ENCODE assay signal across 13 cellular contexts in the genomic region with DNA sequence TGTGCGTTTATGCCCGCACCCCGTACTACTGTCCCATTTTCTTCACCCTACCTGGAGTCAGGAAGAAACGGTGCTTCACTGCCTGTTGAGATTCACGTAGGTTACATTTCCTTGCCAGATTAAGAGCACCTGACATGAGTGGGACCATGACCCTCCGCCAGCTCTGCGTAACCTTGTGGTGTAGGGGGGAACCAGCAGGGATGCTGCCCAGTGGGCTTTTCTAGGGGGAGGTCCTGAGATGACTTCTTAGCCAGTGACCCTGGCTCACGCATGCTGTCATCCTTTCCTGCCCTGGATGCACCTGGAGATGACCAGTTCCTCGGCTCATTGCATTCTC. TPM values are rescaled to one million over a fixed set of nuclear protein-coding genes. Genes with fewer than 3 reads are reported as not detected.
A peak's percentile ranks its signal among the peaks of the same experiment; 100 is the strongest.
DNase-seq lines count a peak whose midpoint lies in the region; ATAC-seq, FAIRE-seq and TF ChIP-seq lines count a peak whose summit lies in the region.
"Had no signal": no experiment of that assay in that cellular context is flagged by ENCODE, and none has a peak within 500 bp of the region (broad histone marks: within the 10 kb centered on the region; RNA-seq: fewer than 3 reads in every experiment).

No MANE protein-coding gene starts in this region.

- no peak for FAIRE-seq in K562 (lab: Jason Lieb, UNC)

- H2AFZ ChIP-seq in HCT116 (ENCODE audit: low read depth, low read length, poor library complexity, severe bottlenecking) (no peak overlapping the region), K562 (ENCODE audit: low read depth, low read length) (no peak overlapping the region)

- TF ChIP-seq RAD21 in HCT116 (IDR thresholded peaks at IDR 0.05; ENCODE audit: low read depth) = no peak
- TF ChIP-seq RAD21 in K562 (CRISPR knock-in tag; conservative IDR thresholded peaks at IDR 0.05 in 1 of 2, IDR thresholded peaks at IDR 0.05 in 1 of 2) = no peak

- H3K27ac Mint-ChIP-seq in naive thymus-derived CD4-positive, alpha-beta T cell = peak overlapping the region in 3 of 9 donors; percentile 59 to 74 (median 67)

- peak overlapping the region; percentile 66 to 93 (median 90) for H3K4me3 Mint-ChIP-seq in naive thymus-derived CD4-positive, alpha-beta T cell

- peaks cover 0 to 40% (median 0%) of the 10 kb centered on the region in 5 donors for H3K27me3 Mint-ChIP-seq in naive thymus-derived CD4-positive, alpha-beta T cell

- H3K27ac ChIP-seq in BLaER1 treated with 17β-estradiol and CSF1 and Interleukin-3, amounts not matched to agents 10 nM and 100 nM = no peak overlapping the region
- no peak overlapping the region for H3K27ac ChIP-seq in HCT116 (ENCODE audit: low read depth, low read length)
- H3K27ac ChIP-seq in K562 (ENCODE audit: extremely low read depth, low read depth, low read length) = no peak overlapping the region
- H3K27ac ChIP-seq in naive thymus-derived CD4-positive, alpha-beta T cell (ENCODE audit: low read depth, low read length) = no peak overlapping the region
- H3K27ac ChIP-seq: ascending aorta, uterus had no signal

- RAD21 ChIA-PET in HCT116 (lab: Charles Lee; ENCODE audit: low non-redundant PET in 1 of 2, low total read pairs in 2 of 2, uncharacterized antibody in 2 of 2, unreplicated experiment in 2 of 2) = no interaction called here

- H3K9me2 ChIP-seq in HCT116 (ENCODE audit: insufficient read depth) = no peaks in the 10 kb centered on the region

- DNase-seq in HCT116 (ENCODE audit: low read depth, low spot score) (no peak), K562 (ENCODE audit: extremely low read depth in 1 of 4, low spot score in 3 of 4) (no peak), ureter (ENCODE audit: low spot score) (no peak)
- no peak for DNase-seq in naive thymus-derived CD4-positive, alpha-beta T cell
- DNase-seq: activated CD4-positive, CD25-positive, alpha-beta regulatory T cell; NCI-H1436; stimulated activated CD4-positive, alpha-beta T cell treated with anti-CD3 and anti-CD28 coated beads, Interleukin-4, amount 100 ng/mL, for 24 hours; uterus had no signal

- TF ChIP-seq POLR2A in HCT116 (IDR thresholded peaks at IDR 0.05; ENCODE audit: borderline replicate concordance, extremely low read depth, insufficient read depth, insufficient read length) (no peak), K562 (conservative IDR thresholded peaks at IDR 0.05) (no peak)

- peaks cover 0 to 2% (median 0%) of the 10 kb centered on the region in 11 donors for H3K9me3 Mint-ChIP-seq in naive thymus-derived CD4-positive, alpha-beta T cell

- H3K79me2 ChIP-seq in HCT116 (ENCODE audit: insufficient read depth, low read length) = peaks cover 15% of the 10 kb centered on the region
- H3K79me2 ChIP-seq in K562 (ENCODE audit: control insufficient read depth, insufficient read depth, low read length) = peaks cover 47% of the 10 kb centered on the region

- H3K36me3 Mint-ChIP-seq in naive thymus-derived CD4-positive, alpha-beta T cell = no peaks in the 10 kb centered on the region

- POLR2A ChIA-PET in HCT116 (lab: Charles Lee) = no interaction called here
- POLR2A ChIA-PET in K562 (lab: Yijun Ruan, JAX) = interaction anchor here (0.6 to 2.2 kb wide), 7 partner anchors 15 to 99 kb away, joined by 3 to 14 read pairs (median 5); a partner anchor contains a TSS
- POLR2A ChIA-PET in naive thymus-derived CD4-positive, alpha-beta T cell (lab: Charles Lee) = interaction anchor here (0.7 to 1.2 kb wide), 3 partner anchors 9 to 15 kb away, joined by 3 read pairs; no protein-coding TSS in a partner anchor

- H3K9me3 ChIP-seq in BLaER1 treated with 17β-estradiol and CSF1 and Interleukin-3, amounts not matched to agents 10 nM and 100 nM (replicated peaks in 1 of 11) = no peaks in the 10 kb centered on the region
- no peaks in the 10 kb centered on the region for H3K9me3 ChIP-seq in HCT116 (ENCODE audit: control insufficient read depth in 1 of 2, insufficient read depth in 1 of 2, low read depth in 1 of 2, low read length in 2 of 2)
- H3K9me3 ChIP-seq in K562 (replicated peaks; ENCODE audit: control insufficient read depth, insufficient read depth, low read depth, low read length) = no peaks in the 10 kb centered on the region
- H3K9me3 ChIP-seq in naive thymus-derived CD4-positive, alpha-beta T cell (ENCODE audit: control insufficient read depth in 2 of 3, low read length in 3 of 3) = no peaks in the 10 kb centered on the region
- H3K9me3 ChIP-seq: ascending aorta, uterus had no signal

- peaks cover 37 to 47% (median 42%) of the 10 kb centered on the region in 11 experiments for H3K27me3 ChIP-seq in BLaER1 treated with 17β-estradiol and CSF1 and Interleukin-3, amounts not matched to agents 10 nM and 100 nM
- H3K27me3 ChIP-seq in HCT116 (ENCODE audit: insufficient read depth, low read length) (no peaks in the 10 kb centered on the region), K562 (ENCODE audit: control insufficient read depth in 2 of 2, insufficient read depth in 2 of 2, low read length in 2 of 2) (peaks cover 0 to 8% of the 10 kb centered on the region in 2 experiments; a peak in 2 of 5 replicates)
- no peaks in the 10 kb centered on the region for H3K27me3 ChIP-seq in naive thymus-derived CD4-positive, alpha-beta T cell (ENCODE audit: control insufficient read depth in 2 of 2, insufficient read depth in 2 of 2, low read length in 2 of 2)
- H3K27me3 ChIP-seq: ascending aorta, uterus had no signal

- in situ Hi-C loops in K562 (cut with MboI) = no loop called here

- H3K4me1 ChIP-seq in BLaER1 treated with 17β-estradiol and CSF1 and Interleukin-3, amounts not matched to agents 10 nM and 100 nM = peaks cover 15 to 56% (median 39%) of the 10 kb centered on the region in 10 experiments
- H3K4me1 ChIP-seq in HCT116 (ENCODE audit: control insufficient read depth in 1 of 2, insufficient read depth in 2 of 2, low read length in 2 of 2) (peaks cover 20 to 39% of the 10 kb centered on the region in 2 experiments; a peak in 3 of 4 replicates), K562 (replicated peaks in 1 of 2; ENCODE audit: control insufficient read depth in 2 of 2, insufficient read depth in 2 of 2, low read length in 2 of 2) (peaks cover 42 to 74% of the 10 kb centered on the region in 2 experiments)
- H3K4me1 ChIP-seq in naive thymus-derived CD4-positive, alpha-beta T cell (ENCODE audit: control insufficient read depth in 2 of 2, insufficient read depth in 2 of 2, low read length in 2 of 2) = peaks cover 17 to 26% of the 10 kb centered on the region in 2 donors

- no peak for TF ChIP-seq EP300 in K562 (IDR thresholded peaks at IDR 0.05; ENCODE audit: low read length)

- no peak overlapping the region for H3K9ac ChIP-seq in BLaER1 treated with 17β-estradiol and CSF1 and Interleukin-3, amounts not matched to agents 10 nM and 100 nM
- peak overlapping the region; percentile 77 for H3K9ac ChIP-seq in HCT116 (ENCODE audit: low read length)
- peak overlapping the region in 1 of 2 experiments; percentile 94; a peak in 2 of 4 replicates for H3K9ac ChIP-seq in K562 (ENCODE audit: insufficient read depth in 1 of 2, low read depth in 2 of 2, low read length in 2 of 2)

- peaks cover 19% of the 10 kb centered on the region for H3K9me1 ChIP-seq in K562 (ENCODE audit: control insufficient read depth, insufficient read depth, low read length)

- ATAC-seq in HCT116 (no peak), K562 (no peak), GM21390 (IDR thresholded peaks at IDR 0.05; ENCODE audit: unreplicated experiment) (no peak), GM19463 (IDR thresholded peaks at IDR 0.05; ENCODE audit: unreplicated experiment) (no peak), GM21528 (IDR thresholded peaks at IDR 0.05; ENCODE audit: low FRiP score, unreplicated experiment) (no peak)
- ATAC-seq in naive thymus-derived CD4-positive, alpha-beta T cell = no peak

- BruUV-seq in HCT116 (replicated peaks; lab: Mats Ljungman, UMichigan) (no TSS peak), K562 (replicated peaks; lab: Mats Ljungman, UMichigan) (no TSS peak)

- peaks cover 10 to 40% (median 25%) of the 10 kb centered on the region in 7 donors for H3K4me1 Mint-ChIP-seq in naive thymus-derived CD4-positive, alpha-beta T cell

- H4K20me1 ChIP-seq in BLaER1 treated with 17β-estradiol and CSF1 and Interleukin-3, amounts not matched to agents 10 nM and 100 nM = peaks cover 3 to 33% (median 15%) of the 10 kb centered on the region in 11 experiments; a peak in 16 of 22 replicates
- H4K20me1 ChIP-seq in HCT116 (ENCODE audit: insufficient read depth) (no peaks in the 10 kb centered on the region), K562 (replicated peaks; ENCODE audit: control insufficient read depth, insufficient read depth, low read length) (peaks cover 15% of the 10 kb centered on the region)

- TF ChIP-seq CTCF in HCT116 (IDR thresholded peaks at IDR 0.05 in 2 of 3, conservative IDR thresholded peaks at IDR 0.05 in 1 of 3; ENCODE audit: borderline replicate concordance in 1 of 3, insufficient read depth in 1 of 3, low read depth in 2 of 3, low read length in 2 of 3) = no peak
- no peak for TF ChIP-seq CTCF in K562 (IDR thresholded peaks at IDR 0.05 in 2 of 3, conservative IDR thresholded peaks at IDR 0.05 in 1 of 3; ENCODE audit: insufficient read depth in 2 of 3, low read depth in 1 of 3, low read length in 3 of 3)

- intact Hi-C loops in HCT116 (cut with micrococcal nuclease) = no loop called here
- intact Hi-C loops in K562 (cut with micrococcal nuclease) = no loop called here
- intact Hi-C loops in naive thymus-derived CD4-positive, alpha-beta T cell (cut with micrococcal nuclease) = loop anchor here (1.0 to 5.0 kb wide), 4 partner anchors 31 to 282 kb away; a partner anchor contains a TSS

- 48% methylated on average over 9 of the region's 9 CpGs for WGBS in K562 (ENCODE audit: insufficient coverage, low coverage, missing lambda C conversion rate)

- no peaks in the 10 kb centered on the region; a peak in 1 of 22 replicates for H3K36me3 ChIP-seq in BLaER1 treated with 17β-estradiol and CSF1 and Interleukin-3, amounts not matched to agents 10 nM and 100 nM
- H3K36me3 ChIP-seq in HCT116 (ENCODE audit: control insufficient read depth in 1 of 2, insufficient read depth in 2 of 2, low read length in 2 of 2) = no peaks in the 10 kb centered on the region
- peaks cover 14% of the 10 kb centered on the region; the same call in 2 of the 3 replicates for H3K36me3 ChIP-seq in K562 (ENCODE audit: control insufficient read depth, insufficient read depth, low read length)
- H3K36me3 ChIP-seq in naive thymus-derived CD4-positive, alpha-beta T cell (ENCODE audit: control insufficient read depth in 2 of 3, insufficient read depth in 3 of 3, low read length in 3 of 3) = peaks cover 0 to 10% (median 0%) of the 10 kb centered on the region in 3 experiments
- H3K36me3 ChIP-seq: ascending aorta, uterus had no signal

- peak overlapping the region; percentile 87 to 99 (median 96); a peak in 20 of 22 replicates for H3K4me2 ChIP-seq in BLaER1 treated with 17β-estradiol and CSF1 and Interleukin-3, amounts not matched to agents 10 nM and 100 nM
- H3K4me2 ChIP-seq in HCT116 (ENCODE audit: low read length) (peak overlapping the region; percentile 98), K562 (ENCODE audit: insufficient read depth, low read length) (peak overlapping the region; percentile 85; the same call in 1 of the 2 replicates)

- H3K4me3 ChIP-seq in BLaER1 treated with 17β-estradiol and CSF1 and Interleukin-3, amounts not matched to agents 10 nM and 100 nM = peak overlapping the region in 6 of 10 experiments; percentile 72 to 82 (median 77); a peak in 6 of 20 replicates
- H3K4me3 ChIP-seq in HCT116 (replicated peaks in 1 of 2; ENCODE audit: low read depth in 1 of 2, low read length in 2 of 2) = peak overlapping the region; percentile 66 to 81
- peak overlapping the region; percentile 66; the same call in 1 of the 2 replicates for H3K4me3 ChIP-seq in K562
- H3K4me3 ChIP-seq in naive thymus-derived CD4-positive, alpha-beta T cell (ENCODE audit: low read length) = peak overlapping the region; percentile 78

- CTCF ChIA-PET in HCT116 (lab: Charles Lee) (no interaction called here), K562 (lab: Yijun Ruan, JAX; ENCODE audit: low intra/inter-chr PET ratio) (no interaction called here)
- CTCF ChIA-PET in naive thymus-derived CD4-positive, alpha-beta T cell (lab: Charles Lee) = interaction anchor here (0.6 to 1.1 kb wide), 2 partner anchors 84 to 93 kb away, joined by 3 read pairs; no protein-coding TSS in a partner anchor

RNA-seq across cellular contexts. Expression of a gene that starts 1.0 kb away (rescaled TPM):
- 42.8 TPM for total RNA-seq in HCT116 (2021; ENCODE audit: unreplicated experiment)
- 31.1 and 33.4 TPM in 2 replicates for polyA plus RNA-seq in HCT116 (2012)
- total RNA-seq in K562 (2011; cell fraction: chromatin; rRNA removed; ENCODE audit: low replicate concordance) = 114 and 328 TPM in 2 replicates
- 214 and 270 TPM in 2 replicates for total RNA-seq in K562 (2011; cell fraction: nucleolus; rRNA removed)
- 106 and 131 TPM in 2 replicates for total RNA-seq in K562 (2011; cell fraction: nucleoplasm; rRNA removed)
- 49.3 and 54.2 TPM in 2 replicates for total RNA-seq in K562 (2014; rRNA removed)
- 2.2 and 4.5 TPM in 2 replicates for total RNA-seq in K562 (2014; rRNA removed; fragmentation: Illumina TruSeq; extraction: Trizol)
- 13.3 and 15.6 TPM in 2 replicates for total RNA-seq in K562 (2015; rRNA removed; fragmentation: Illumina TruSeq; extraction: Trizol)
- total RNA-seq in K562 (2021) = 46.5 and 50.6 TPM in 2 replicates
- polyA plus RNA-seq in K562 (2011; rRNA removed) = 35.2 and 71.6 TPM in 2 replicates
- polyA plus RNA-seq in K562 (2011; cell fraction: cytosol; rRNA removed) = 134 and 673 TPM in 2 replicates
- polyA plus RNA-seq in K562 (2011; cell fraction: nucleus; rRNA removed) = 407 and 424 TPM in 2 replicates
- 30.0 and 31.2 TPM in 2 replicates for polyA plus RNA-seq in K562 (2012)
- 8.0 and 15.9 TPM in 2 replicates for polyA plus RNA-seq in K562 (2014; fragmentation: Illumina TruSeq; extraction: Trizol)
- polyA plus RNA-seq in K562 (2014; fragmentation: Nextera tagmentation; extraction: Ambion mirVana) = under 1 TPM; 0.03 to 0.17 TPM
- polyA plus RNA-seq in K562 (2014; rRNA removed) = 42.5 and 97.4 TPM in 2 replicates
- 15.1 and 15.6 TPM in 2 replicates for polyA minus RNA-seq in K562 (2011; rRNA and poly(A)+ RNA removed)
- 24.6 and 52.4 TPM in 2 replicates for polyA minus RNA-seq in K562 (2011; cell fraction: cytosol; rRNA and poly(A)+ RNA removed)
- 96.8 and 145 TPM in 2 replicates for polyA minus RNA-seq in K562 (2011; cell fraction: nucleus; rRNA and poly(A)+ RNA removed)
- 1 to 10 TPM; 2.8 to 9.2 (median 5.8) TPM for total RNA-seq in naive thymus-derived CD4-positive, alpha-beta T cell
- polyA plus RNA-seq in naive thymus-derived CD4-positive, alpha-beta T cell = 1 to 10 TPM in 1 of 2 donors, under 1 TPM in 1; 0.74 to 1.7 TPM
- total RNA-seq in ureter = 11.5 TPM

RNA-seq across cellular contexts. Expression of a gene that starts 3.3 kb away (rescaled TPM):
- total RNA-seq in HCT116 (2021; ENCODE audit: unreplicated experiment) = 17.0 TPM
- 14.7 and 15.6 TPM in 2 replicates for polyA plus RNA-seq in HCT116 (2012)
- total RNA-seq in K562 (2011; cell fraction: chromatin; rRNA removed; ENCODE audit: low replicate concordance) = 160 and 395 TPM in 2 replicates
- total RNA-seq in K562 (2011; cell fraction: nucleolus; rRNA removed) = 227 and 229 TPM in 2 replicates
- 196 and 211 TPM in 2 replicates for total RNA-seq in K562 (2011; cell fraction: nucleoplasm; rRNA removed)
- 70.1 and 95.8 TPM in 2 replicates for total RNA-seq in K562 (2014; rRNA removed)
- 36.1 and 45.9 TPM in 2 replicates for total RNA-seq in K562 (2014; rRNA removed; fragmentation: Illumina TruSeq; extraction: Trizol)
- 55.8 and 57.2 TPM in 2 replicates for total RNA-seq in K562 (2015; rRNA removed; fragmentation: Illumina TruSeq; extraction: Trizol)
- 94.1 and 97.3 TPM in 2 replicates for total RNA-seq in K562 (2021)
- polyA plus RNA-seq in K562 (2011; rRNA removed) = 94.9 and 115 TPM in 2 replicates
- 157 and 209 TPM in 2 replicates for polyA plus RNA-seq in K562 (2011; cell fraction: cytosol; rRNA removed)
- 157 and 195 TPM in 2 replicates for polyA plus RNA-seq in K562 (2011; cell fraction: nucleus; rRNA removed)
- 68.2 and 73.0 TPM in 2 replicates for polyA plus RNA-seq in K562 (2012)
- 88.3 and 89.4 TPM in 2 replicates for polyA plus RNA-seq in K562 (2014; fragmentation: Illumina TruSeq; extraction: Trizol)
- 10 to 100 TPM; 15.5 to 17.5 TPM for polyA plus RNA-seq in K562 (2014; fragmentation: Nextera tagmentation; extraction: Ambion mirVana)
- polyA plus RNA-seq in K562 (2014; rRNA removed) = 89.6 and 92.5 TPM in 2 replicates
- polyA minus RNA-seq in K562 (2011; rRNA and poly(A)+ RNA removed) = 130 and 186 TPM in 2 replicates
- polyA minus RNA-seq in K562 (2011; cell fraction: cytosol; rRNA and poly(A)+ RNA removed) = 73.2 and 76.1 TPM in 2 replicates
- polyA minus RNA-seq in K562 (2011; cell fraction: nucleus; rRNA and poly(A)+ RNA removed) = 63.1 and 85.0 TPM in 2 replicates
- 10 to 100 TPM; 21.3 to 43.1 (median 38.6) TPM for total RNA-seq in naive thymus-derived CD4-positive, alpha-beta T cell
- 10 to 100 TPM; 20.0 to 41.3 TPM for polyA plus RNA-seq in naive thymus-derived CD4-positive, alpha-beta T cell
- 28.8 TPM for total RNA-seq in ureter

Comparison
In these comparisons a context has a peak if more than half of its experiments do, and no peak if none do; other contexts are left out.
1. intact Hi-C loops: an anchor here in naive thymus-derived CD4-positive, alpha-beta T cell (1.0 to 5.0 kb wide); none called in HCT116 and K562.